In genomic region chr10:103560886-103561285, GRCh38 we compare ENCODE assay signal across 22 cellular contexts.
DNase-seq lines count a peak whose midpoint lies in the region; TF ChIP-seq lines count a peak whose summit lies in the region.
"Had no signal": no experiment of that assay in that cellular context is flagged by ENCODE, and none has a peak within 500 bp of the region (broad histone marks: within the 10 kb centered on the region; RNA-seq: fewer than 3 reads in every experiment).

No MANE protein-coding gene starts in this region.

- H3K9me3 ChIP-seq in osteoblast (ENCODE audit: low read depth, low read length) (no peaks in the 10 kb centered on the region), neuronal stem cell (replicated peaks in 1 of 2; ENCODE audit: control insufficient read depth in 2 of 2, insufficient read depth in 1 of 2, low read depth in 1 of 2, low read length in 2 of 2) (peaks cover 0 to 4% of the 10 kb centered on the region in 2 donors)

- H3K79me1 ChIP-seq in neuronal stem cell (ENCODE audit: low read depth, low read length) = peaks cover 2% of the 10 kb centered on the region

- no peak overlapping the region for H3K27ac Mint-ChIP-seq in type B pancreatic cell
- H3K27ac Mint-ChIP-seq: CD14-positive monocyte; CD8-positive, alpha-beta T cell; GM23338; HFFc6 had no signal

- H2BK120ac ChIP-seq in neuronal stem cell (ENCODE audit: low read depth, low read length) = no peak overlapping the region

- H3K4me3 ChIP-seq in osteoblast (ENCODE audit: insufficient read depth, low read length) (no peak overlapping the region), neuronal stem cell (ENCODE audit: low read length in 2 of 2) (no peak overlapping the region)
- H3K4me3 ChIP-seq: BLaER1, GM12878, GM23338 had no signal

- no peak overlapping the region for H2AK5ac ChIP-seq in neuronal stem cell (ENCODE audit: low read depth, low read length)

- H3K23ac ChIP-seq in neuronal stem cell (ENCODE audit: low read depth, low read length, poor library complexity) = no peak overlapping the region

- H3K4me1 ChIP-seq in osteoblast (ENCODE audit: insufficient read depth, low read length) (no peaks in the 10 kb centered on the region), neuronal stem cell (ENCODE audit: control insufficient read depth in 2 of 2, insufficient read depth in 1 of 2, low read depth in 1 of 2, low read length in 2 of 2) (peaks cover 4 to 9% of the 10 kb centered on the region in 2 donors)

- peaks cover 2% of the 10 kb centered on the region for H3K27me3 Mint-ChIP-seq in type B pancreatic cell

- DNase-seq in NCI-H2081 (lab: John Stamatoyannopoulos, UW) (peak; percentile 31 to 62), NCI-H2081 treated with DMSO at 0.1 percent for 48 hours (lab: John Stamatoyannopoulos, UW) (no peak), RPMI7951 (ENCODE audit: low read depth) (peak; percentile 34), osteoblast (ENCODE audit: insufficient read length, low spot score, missing footprints) (peak; percentile 74), neuronal stem cell (ENCODE audit: low spot score) (no peak), type B pancreatic cell (ENCODE audit: extremely low spot score, unreplicated experiment) (no peak), HuH-7.5 (ENCODE audit: low spot score) (no peak)
- DNase-seq: 8988T; CD8-positive, alpha-beta T cell; COR-L47; DMS 273 treated with DMSO at 0.1 percent for 48 hours; DMS53; DND-41; EL; HCEC 1CT; HFFc6; IMR-90 had no signal

- H3K14ac ChIP-seq in neuronal stem cell (ENCODE audit: low read length) = no peak overlapping the region

- H3K27me3 ChIP-seq in osteoblast (ENCODE audit: insufficient read depth, low read length) (peaks cover 24% of the 10 kb centered on the region), neuronal stem cell (ENCODE audit: control insufficient read depth in 3 of 3, insufficient read depth in 3 of 3, low read depth in 1 of 3, low read length in 3 of 3) (peaks cover 0 to 31% (median 3%) of the 10 kb centered on the region in 3 experiments)

- H2AFZ ChIP-seq in osteoblast (ENCODE audit: low read length) (no peak overlapping the region), neuronal stem cell (ENCODE audit: low read length) (no peak overlapping the region)
- H2AFZ ChIP-seq: GM23338 had no signal

- H3K4me3 Mint-ChIP-seq in type B pancreatic cell = no peak overlapping the region
- H3K4me3 Mint-ChIP-seq: CD8-positive, alpha-beta T cell; GM23338; HFFc6 had no signal

- H3K36me3 ChIP-seq in osteoblast (ENCODE audit: insufficient read depth, low read length) = no peaks in the 10 kb centered on the region
- peaks cover 0 to 4% of the 10 kb centered on the region in 2 donors for H3K36me3 ChIP-seq in neuronal stem cell (replicated peaks in 1 of 2; ENCODE audit: control insufficient read depth in 2 of 2, insufficient read depth in 2 of 2, low read length in 2 of 2)
- H3K36me3 ChIP-seq: BLaER1 had no signal

- H2BK15ac ChIP-seq in neuronal stem cell (ENCODE audit: low read length) = no peak overlapping the region

- H3K4me1 Mint-ChIP-seq in type B pancreatic cell (ENCODE audit: unreplicated experiment) = peaks cover 7% of the 10 kb centered on the region
- H3K4me1 Mint-ChIP-seq: GM23338 had no signal

- no peak overlapping the region for H3K9ac ChIP-seq in neuronal stem cell (ENCODE audit: low read depth, low read length, poor library complexity)
- H3K9ac ChIP-seq: BLaER1 had no signal

- H3K4ac ChIP-seq in neuronal stem cell (ENCODE audit: low read length) = no peak overlapping the region

- TF ChIP-seq CTCF in osteoblast (IDR thresholded peaks at IDR 0.05; ENCODE audit: extremely low read depth, low read depth, low read length) (no peak), type B pancreatic cell (conservative IDR thresholded peaks at IDR 0.05) (no peak)

- no peak overlapping the region for H4K8ac ChIP-seq in neuronal stem cell (ENCODE audit: low read depth, low read length)

- H3K18ac ChIP-seq in neuronal stem cell (ENCODE audit: low read length) = no peak overlapping the region

- H3K4me2 ChIP-seq in osteoblast (ENCODE audit: insufficient read depth, low read length) = no peak overlapping the region
- H3K4me2 ChIP-seq in neuronal stem cell (ENCODE audit: insufficient read depth, low read length, poor library complexity, severe bottlenecking) = no peak overlapping the region
- H3K4me2 ChIP-seq: BLaER1, GM23338 had no signal

- no peak overlapping the region for H3K27ac ChIP-seq in osteoblast (ENCODE audit: low read depth, low read length)
- H3K27ac ChIP-seq in neuronal stem cell (replicated peaks; ENCODE audit: low read length) = no peak overlapping the region
- H3K27ac ChIP-seq: BLaER1, HL-60 had no signal

- no peak overlapping the region for H4K91ac ChIP-seq in neuronal stem cell (ENCODE audit: low read depth, low read length, poor library complexity)

- no peaks in the 10 kb centered on the region for H4K20me1 ChIP-seq in osteoblast (ENCODE audit: insufficient read depth, low read length)

- no CpG with 5 or more reads among the region's 7 CpGs for WGBS in neuronal stem cell (ENCODE audit: extremely low coverage in 2 of 2, insufficient read length in 2 of 2, insufficient replicate concordance in 1 of 2), 2 donors

- H3K79me2 ChIP-seq in osteoblast (ENCODE audit: insufficient read depth, low read length) = no peaks in the 10 kb centered on the region

- H2BK12ac ChIP-seq in neuronal stem cell (ENCODE audit: low read length) = no peak overlapping the region

- H2BK5ac ChIP-seq in neuronal stem cell (ENCODE audit: low read length) = no peak overlapping the region

- H3K9me3 Mint-ChIP-seq in type B pancreatic cell = no peaks in the 10 kb centered on the region
- H3K9me3 Mint-ChIP-seq: CD8-positive, alpha-beta T cell; GM23338; HFFc6 had no signal

- no peaks in the 10 kb centered on the region for H3K36me3 Mint-ChIP-seq in type B pancreatic cell
- H3K36me3 Mint-ChIP-seq: CD8-positive, alpha-beta T cell had no signal

Comparison
In these comparisons a context has a peak if more than half of its experiments do, and no peak if none do; other contexts are left out.
1. DNase-seq: peak in NCI-H2081 (2 of 2), RPMI7951 (single experiment) and osteoblast (single experiment); none in NCI-H2081 treated with DMSO at 0.1 percent for 48 hours (single experiment), neuronal stem cell (single experiment), type B pancreatic cell (single experiment) and HuH-7.5 (single experiment).